18 cellular contexts compared by ENCODE assay signal in genomic region chr1:110118636-110119396, GRCh38. TPM values are rescaled to one million over a fixed set of nuclear protein-coding genes. Genes with fewer than 3 reads are reported as not detected.
DNase-seq lines count a peak whose midpoint lies in the region; ATAC-seq and TF ChIP-seq lines count a peak whose summit lies in the region.
"Had no signal": no experiment of that assay in that cellular context is flagged by ENCODE, and none has a peak within 500 bp of the region (broad histone marks: within the 10 kb centered on the region; RNA-seq: fewer than 3 reads in every experiment).

No MANE protein-coding gene starts in this region.

- H3K36me3 ChIP-seq in spleen (no peaks in the 10 kb centered on the region), right lobe of liver (no peaks in the 10 kb centered on the region)
- H3K36me3 ChIP-seq: lower lobe of right lung, neural progenitor cell, SJSA1, vagina had no signal

- H3K27me3 ChIP-seq in spleen (replicated peaks in 1 of 7) (peaks cover 0 to 38% (median 0%) of the 10 kb centered on the region in 7 donors), right lobe of liver (no peaks in the 10 kb centered on the region)
- H3K27me3 ChIP-seq: neural progenitor cell, vagina had no signal

- DNase-seq in activated CD4-positive, CD25-positive, alpha-beta regulatory T cell (lab: John Stamatoyannopoulos, UW), result no peak
- DNase-seq in HCEC 1CT, result peak; percentile 17
- DNase-seq in amniotic epithelial cell (ENCODE audit: low read depth), result peak; percentile 63
- DNase-seq in spleen, result peak; percentile 4
- DNase-seq in right lobe of liver, result no peak
- DNase-seq in COLO829 (ENCODE audit: low spot score), result no peak
- DNase-seq: activated effector memory CD4-positive, alpha-beta T cell treated with Interleukin-2 at 50 U/mL for 16 hours; hippocampal formation; lower lobe of right lung; NCI-H748 treated with DMSO at 0.1 percent for 48 hours had no signal

- H3K9me3 ChIP-seq in spleen (peaks cover 0 to 6% (median 0%) of the 10 kb centered on the region in 8 donors), right lobe of liver (peaks cover 0 to 3% (median 0%) of the 10 kb centered on the region in 4 donors)
- H3K9me3 ChIP-seq: lower lobe of right lung, vagina had no signal

- 60 to 73% (median 71%) methylated on average over 7 of the region's 7 CpGs for WGBS in spleen, 5 donors
- WGBS in right lobe of liver (ENCODE audit: insufficient coverage, low coverage, low lambda C conversion rate, missing lambda C conversion rate), result 54% methylated on average over 6 of the region's 7 CpGs

- TF ChIP-seq POLR2A in spleen (IDR thresholded peaks at IDR 0.05) (no peak), right lobe of liver (IDR thresholded peaks at IDR 0.05) (no peak)

- no peak overlapping the region for H3K27ac ChIP-seq in spleen
- H3K27ac ChIP-seq in right lobe of liver, result no peak overlapping the region
- H3K27ac ChIP-seq: lower lobe of right lung, neural progenitor cell, SJSA1, skin epidermis, vagina, VCaP had no signal

- intact Hi-C loops in spleen (cut with DNase I; ENCODE audit: low total_unique reads) (no loop called here), right lobe of liver (cut with DNase I) (no loop called here)

- peak; percentile 20 to 27 for ATAC-seq in activated CD4-positive, CD25-positive, alpha-beta regulatory T cell treated with anti-CD3 and anti-CD28 coated beads, Interleukin-2, amount 50 U/mL, for 24 hours
- ATAC-seq in right lobe of liver, result no peak
- no peak for ATAC-seq in GM18858 (IDR thresholded peaks at IDR 0.05; ENCODE audit: unreplicated experiment)
- ATAC-seq: lower lobe of right lung had no signal

- TF ChIP-seq CTCF in spleen (IDR thresholded peaks at IDR 0.05 in 8 of 11, conservative IDR thresholded peaks at IDR 0.05 in 3 of 11) (no peak), right lobe of liver (IDR thresholded peaks at IDR 0.05) (no peak)

- no peaks in the 10 kb centered on the region for H3K4me1 ChIP-seq in spleen
- no peaks in the 10 kb centered on the region for H3K4me1 ChIP-seq in right lobe of liver
- H3K4me1 ChIP-seq: lower lobe of right lung, neural progenitor cell, SJSA1, vagina had no signal

- H3K4me3 ChIP-seq in spleen (no peak overlapping the region), right lobe of liver (no peak overlapping the region)
- H3K4me3 ChIP-seq: lower lobe of right lung, neural progenitor cell, SJSA1, skin epidermis, vagina had no signal

RNA-seq across cellular contexts. Expression of gene UBL4B, which starts 6.6 kb away (rescaled TPM):
- total RNA-seq in spleen (not detected), right lobe of liver (not detected)
- not detected for polyA plus RNA-seq in spleen
- total RNA-seq: lower lobe of right lung, SJSA1, vagina had no signal
- polyA plus RNA-seq: AG04450 had no signal

RNA-seq across cellular contexts. Expression of gene SLC6A17, which starts 31.5 kb away (rescaled TPM):
- total RNA-seq in spleen (not detected), right lobe of liver (not detected)
- under 1 TPM in 2 of 3 donors, not detected in 1; under 0.01 to 0.02 TPM for polyA plus RNA-seq in spleen
- total RNA-seq: lower lobe of right lung had no signal

RNA-seq across cellular contexts. Expression of gene ALX3, which starts 48.3 kb away (rescaled TPM):
- total RNA-seq in spleen, result not detected
- under 1 TPM in 2 of 3 donors, not detected in 1; 0.10 to 0.12 TPM for polyA plus RNA-seq in spleen
- total RNA-seq in right lobe of liver, result not detected
- total RNA-seq: lower lobe of right lung, SJSA1, vagina had no signal
- polyA plus RNA-seq: AG04450 had no signal

Comparison
In these comparisons a context has a peak if more than half of its experiments do, and no peak if none do; other contexts are left out.
1. ATAC-seq: peak in activated CD4-positive, CD25-positive, alpha-beta regulatory T cell treated with anti-CD3 and anti-CD28 coated beads, Interleukin-2, amount 50 U/mL, for 24 hours (2 of 2); none in right lobe of liver (0 of 4) and GM18858 (single experiment).
2. DNase-seq: peak in HCEC 1CT (single experiment), amniotic epithelial cell (single experiment) and spleen (single experiment); none in activated CD4-positive, CD25-positive, alpha-beta regulatory T cell (0 of 4), right lobe of liver (0 of 3) and COLO829 (single experiment).